In genomic region chr5:180153099-180153498, GRCh38 we compare ENCODE assay signal across 18 cellular contexts. TPM values are rescaled to one million over a fixed set of nuclear protein-coding genes. Genes with fewer than 3 reads are reported as not detected.
DNase-seq lines count a peak whose midpoint lies in the region; ATAC-seq and TF ChIP-seq lines count a peak whose summit lies in the region.
"Had no signal": no experiment of that assay in that cellular context is flagged by ENCODE, and none has a peak within 500 bp of the region (broad histone marks: within the 10 kb centered on the region; RNA-seq: fewer than 3 reads in every experiment).

No MANE protein-coding gene starts in this region.

- no peak overlapping the region for H3K27ac ChIP-seq in right atrium auricular region
- H3K27ac ChIP-seq in caudate nucleus (ENCODE audit: low read depth, low read length): no peak overlapping the region
- H3K27ac ChIP-seq: BLaER1 had no signal

- H3K4me3 Mint-ChIP-seq in natural killer cell: no peak overlapping the region
- no peak overlapping the region for H3K4me3 Mint-ChIP-seq in activated T-cell treated with anti-CD3 and anti-CD28 coated beads, Interleukin-2, amount 50 U/mL, for 4 hours
- H3K4me3 Mint-ChIP-seq: CD14-positive monocyte; CD4-positive, alpha-beta memory T cell; GM23338; HFFc6 had no signal

- H3K4me3 ChIP-seq in right atrium auricular region: no peak overlapping the region
- H3K4me3 ChIP-seq: BLaER1, GM23338 had no signal

- no peak for ATAC-seq in Right ventricle myocardium inferior
- ATAC-seq in natural killer cell: no peak
- no peak for ATAC-seq in sciatic nerve
- no peak for ATAC-seq in activated T-cell treated with anti-CD3 and anti-CD28 coated beads, Interleukin-2, amount 50 U/mL, for 4 hours
- ATAC-seq: GM23338, HCT116 had no signal

- H3K27ac Mint-ChIP-seq in natural killer cell: no peak overlapping the region
- H3K27ac Mint-ChIP-seq: CD14-positive monocyte; CD4-positive, alpha-beta memory T cell; GM23338; HFFc6 had no signal

- intact Hi-C loops in Right ventricle myocardium inferior (cut with DNase I) (no loop called here), natural killer cell (cut with micrococcal nuclease) (no loop called here), sciatic nerve (cut with DNase I) (no loop called here)

- H3K27me3 Mint-ChIP-seq in natural killer cell (ENCODE audit: low read depth in 2 of 2): peaks cover 7 to 12% of the 10 kb centered on the region in 2 donors
- H3K27me3 Mint-ChIP-seq in activated T-cell treated with anti-CD3 and anti-CD28 coated beads, Interleukin-2, amount 50 U/mL, for 4 hours (ENCODE audit: low read depth): peaks cover 15% of the 10 kb centered on the region

- peak; percentile 46 for DNase-seq in right atrium auricular region (ENCODE audit: low spot score)
- no peak for DNase-seq in Right ventricle myocardium inferior (ENCODE audit: missing footprints)
- DNase-seq in natural killer cell: peak; percentile 5
- peak; percentile 9 for DNase-seq in sciatic nerve (ENCODE audit: low spot score)
- DNase-seq in activated T-cell treated with anti-CD3 and anti-CD28 coated beads, Interleukin-2, amount 50 U/mL, for 4 hours: no peak
- no peak for DNase-seq in activated gamma-delta T cell (lab: John Stamatoyannopoulos, UW)
- no peak for DNase-seq in caudate nucleus (lab: John Stamatoyannopoulos, UW)
- DNase-seq: CD4-positive, alpha-beta memory T cell; DMS153; DMS79; GF-D8; H7; HFFc6 had no signal

- peaks cover 8% of the 10 kb centered on the region for H3K36me3 Mint-ChIP-seq in natural killer cell
- H3K36me3 Mint-ChIP-seq in activated T-cell treated with anti-CD3 and anti-CD28 coated beads, Interleukin-2, amount 50 U/mL, for 4 hours (ENCODE audit: insufficient read depth): no peaks in the 10 kb centered on the region
- H3K36me3 Mint-ChIP-seq: CD14-positive monocyte; CD4-positive, alpha-beta memory T cell had no signal

- peaks cover 0 to 12% of the 10 kb centered on the region in 2 donors for H3K9me3 ChIP-seq in right atrium auricular region

- H3K4me1 ChIP-seq in right atrium auricular region: no peaks in the 10 kb centered on the region
- H3K4me1 ChIP-seq: BLaER1 had no signal

- H3K36me3 ChIP-seq in right atrium auricular region: no peaks in the 10 kb centered on the region
- H3K36me3 ChIP-seq: BLaER1 had no signal

- no peaks in the 10 kb centered on the region for H3K27me3 ChIP-seq in right atrium auricular region
- H3K27me3 ChIP-seq: BLaER1 had no signal

- H3K4me1 Mint-ChIP-seq in natural killer cell: no peaks in the 10 kb centered on the region
- no peaks in the 10 kb centered on the region for H3K4me1 Mint-ChIP-seq in activated T-cell treated with anti-CD3 and anti-CD28 coated beads, Interleukin-2, amount 50 U/mL, for 4 hours (ENCODE audit: low read depth)
- H3K4me1 Mint-ChIP-seq: CD14-positive monocyte; CD4-positive, alpha-beta memory T cell; GM23338 had no signal

- TF ChIP-seq CTCF in right atrium auricular region (IDR thresholded peaks at IDR 0.05) (no peak), natural killer cell (IDR thresholded peaks at IDR 0.05) (no peak)

- no peaks in the 10 kb centered on the region for H3K9me3 Mint-ChIP-seq in natural killer cell
- H3K9me3 Mint-ChIP-seq in activated T-cell treated with anti-CD3 and anti-CD28 coated beads, Interleukin-2, amount 50 U/mL, for 4 hours: peaks cover 13% of the 10 kb centered on the region

RNA-seq across cellular contexts. Expression of gene RASGEF1C, which starts 55.9 kb away (rescaled TPM):
- total RNA-seq in right atrium auricular region: under 1 TPM; 0.55 to 0.67 TPM
- total RNA-seq in Right ventricle myocardium inferior: 0.49 TPM
- total RNA-seq in natural killer cell: not detected
- total RNA-seq in sciatic nerve: 10.3 TPM
- not detected for total RNA-seq in activated T-cell treated with anti-CD3 and anti-CD28 coated beads, Interleukin-2, amount 50 U/mL, for 4 hours
- total RNA-seq: A673; CD4-positive, alpha-beta memory T cell; HFFc6 had no signal

Comparison
In these comparisons a context has a peak if more than half of its experiments do, and no peak if none do; other contexts are left out.
1. DNase-seq: peak in right atrium auricular region (single experiment), natural killer cell (single experiment) and sciatic nerve (single experiment); none in Right ventricle myocardium inferior (single experiment), activated T-cell treated with anti-CD3 and anti-CD28 coated beads, Interleukin-2, amount 50 U/mL, for 4 hours (single experiment), activated gamma-delta T cell (single experiment) and caudate nucleus (0 of 61).